ENCODE assay signal across 9 cellular contexts in genomic region chr6:11317885-11318771, GRCh38.
A peak's percentile ranks its signal among the peaks of the same experiment; 100 is the strongest.
DNase-seq lines count a peak whose midpoint lies in the region; ATAC-seq and TF ChIP-seq lines count a peak whose summit lies in the region.
"Had no signal": no experiment of that assay in that cellular context is flagged by ENCODE, and none has a peak within 500 bp of the region (broad histone marks: within the 10 kb centered on the region; RNA-seq: fewer than 3 reads in every experiment).

No MANE protein-coding gene starts in this region.

- H3K4me3 Mint-ChIP-seq in GM23338, result no peak overlapping the region

- no peaks in the 10 kb centered on the region for H3K36me3 ChIP-seq in GM23338 (ENCODE audit: insufficient read depth)
- H3K36me3 ChIP-seq in psoas muscle (ENCODE audit: insufficient read depth in 1 of 2, low read depth in 1 of 2), result no peaks in the 10 kb centered on the region

- DNase-seq in COLO668 (lab: John Stamatoyannopoulos, UW; ENCODE audit: unreplicated experiment) (peak; percentile 4), GM23338 (ENCODE audit: low spot score) (peak; percentile 19), NCI-H748 (lab: John Stamatoyannopoulos, UW; ENCODE audit: unreplicated experiment) (peak; percentile 17), head of caudate nucleus (peak in 39 of 42 donors; percentile 14 to 84 (median 53)), psoas muscle (peak; percentile 40 to 58), ureter (ENCODE audit: low spot score) (peak; percentile 55), GM19238 (ENCODE audit: insufficient read length, low spot score) (no peak)
- peak; percentile 17 to 61 for DNase-seq in activated T-helper 1 cell treated with anti-CD3 and anti-CD28 coated beads, Interleukin-2, amount 50 U/mL, for 16 hours (ENCODE audit: low read depth in 1 of 2, low spot score in 1 of 2)

- H3K9me2 ChIP-seq in GM23338 (ENCODE audit: insufficient read depth), result peaks cover 10% of the 10 kb centered on the region; the same call in 1 of the 2 replicates

- no peaks in the 10 kb centered on the region for H3K36me3 Mint-ChIP-seq in GM23338 (ENCODE audit: low read depth)

- no peaks in the 10 kb centered on the region for H3K79me2 ChIP-seq in GM23338 (replicated peaks; ENCODE audit: insufficient read depth)

- WGBS in psoas muscle, 3 donors, result 61 to 70% (median 63%) methylated on average over 11 of the region's 11 CpGs

- no peak overlapping the region for H3K27ac Mint-ChIP-seq in GM23338

- ATAC-seq in GM23338, result no peak
- peak in 3 of 4 donors; percentile 38 to 61 (median 46) for ATAC-seq in psoas muscle

- no peaks in the 10 kb centered on the region; the same call in 2 of the 3 replicates for H3K9me3 Mint-ChIP-seq in GM23338

- intact Hi-C loops in head of caudate nucleus (cut with DNase I) (no loop called here), psoas muscle (cut with DNase I) (no loop called here)

- H3K27me3 ChIP-seq in GM23338 (ENCODE audit: insufficient read depth) (no peaks in the 10 kb centered on the region), psoas muscle (ENCODE audit: insufficient read depth in 3 of 3, low read length in 2 of 3) (no peaks in the 10 kb centered on the region)

- peaks cover 4% of the 10 kb centered on the region; the same call in 1 of the 2 replicates for H3K4me1 ChIP-seq in GM23338 (ENCODE audit: insufficient read depth)
- H3K4me1 ChIP-seq in psoas muscle, result no peaks in the 10 kb centered on the region

- no peak overlapping the region for H3K4me3 ChIP-seq in GM23338
- no peak overlapping the region for H3K4me3 ChIP-seq in psoas muscle

- no peaks in the 10 kb centered on the region for H3K4me1 Mint-ChIP-seq in GM23338

- no peaks in the 10 kb centered on the region for H4K20me1 ChIP-seq in GM23338 (replicated peaks; ENCODE audit: insufficient read depth)

- H3K9me3 ChIP-seq in psoas muscle, result no peaks in the 10 kb centered on the region

- peaks cover 3% of the 10 kb centered on the region for H3K27me3 Mint-ChIP-seq in GM23338 (ENCODE audit: insufficient read depth, low read depth, poor library complexity)

- no peak overlapping the region for H3K4me2 ChIP-seq in GM23338
- H3K4me2 ChIP-seq: KMS-11 had no signal

- no peak overlapping the region for H3K27ac ChIP-seq in GM23338 (ENCODE audit: low read depth)
- H3K27ac ChIP-seq in psoas muscle, result peak overlapping the region; percentile 30
- H3K27ac ChIP-seq: KMS-11 had no signal

- H2AFZ ChIP-seq in GM23338, result peak overlapping the region; percentile 76; the same call in 1 of the 2 replicates

- H3F3A ChIP-seq in GM23338 (replicated peaks; ENCODE audit: low read depth), result no peaks in the 10 kb centered on the region

- no peak for TF ChIP-seq CTCF in GM23338 (conservative IDR thresholded peaks at IDR 0.05; ENCODE audit: low read depth in 2 of 2)
- TF ChIP-seq CTCF in psoas muscle (IDR thresholded peaks at IDR 0.05), result no peak

TF ChIP-seq in GM23338, 12 proteins besides CTCF, POLR2A, EP300 and RAD21:
- TF ChIP-seq POLR2AphosphoS5 (IDR thresholded peaks at IDR 0.05; ENCODE audit: low read depth), result no peak
- no peak for TF ChIP-seq JUNB (IDR thresholded peaks at IDR 0.05; ENCODE audit: unreplicated experiment)
- TF ChIP-seq ZNF114 (CRISPR knock-in tag; IDR thresholded peaks at IDR 0.05), result no peak
- TF ChIP-seq, protein P1, sequence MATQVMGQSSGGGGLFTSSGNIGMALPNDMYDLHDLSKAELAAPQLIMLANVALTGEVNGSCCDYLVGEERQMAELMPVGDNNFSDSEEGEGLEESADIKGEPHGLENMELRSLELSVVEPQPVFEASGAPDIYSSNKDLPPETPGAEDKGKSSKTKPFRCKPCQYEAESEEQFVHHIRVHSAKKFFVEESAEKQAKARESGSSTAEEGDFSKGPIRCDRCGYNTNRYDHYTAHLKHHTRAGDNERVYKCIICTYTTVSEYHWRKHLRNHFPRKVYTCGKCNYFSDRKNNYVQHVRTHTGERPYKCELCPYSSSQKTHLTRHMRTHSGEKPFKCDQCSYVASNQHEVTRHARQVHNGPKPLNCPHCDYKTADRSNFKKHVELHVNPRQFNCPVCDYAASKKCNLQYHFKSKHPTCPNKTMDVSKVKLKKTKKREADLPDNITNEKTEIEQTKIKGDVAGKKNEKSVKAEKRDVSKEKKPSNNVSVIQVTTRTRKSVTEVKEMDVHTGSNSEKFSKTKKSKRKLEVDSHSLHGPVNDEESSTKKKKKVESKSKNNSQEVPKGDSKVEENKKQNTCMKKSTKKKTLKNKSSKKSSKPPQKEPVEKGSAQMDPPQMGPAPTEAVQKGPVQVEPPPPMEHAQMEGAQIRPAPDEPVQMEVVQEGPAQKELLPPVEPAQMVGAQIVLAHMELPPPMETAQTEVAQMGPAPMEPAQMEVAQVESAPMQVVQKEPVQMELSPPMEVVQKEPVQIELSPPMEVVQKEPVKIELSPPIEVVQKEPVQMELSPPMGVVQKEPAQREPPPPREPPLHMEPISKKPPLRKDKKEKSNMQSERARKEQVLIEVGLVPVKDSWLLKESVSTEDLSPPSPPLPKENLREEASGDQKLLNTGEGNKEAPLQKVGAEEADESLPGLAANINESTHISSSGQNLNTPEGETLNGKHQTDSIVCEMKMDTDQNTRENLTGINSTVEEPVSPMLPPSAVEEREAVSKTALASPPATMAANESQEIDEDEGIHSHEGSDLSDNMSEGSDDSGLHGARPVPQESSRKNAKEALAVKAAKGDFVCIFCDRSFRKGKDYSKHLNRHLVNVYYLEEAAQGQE (IDR thresholded peaks at IDR 0.05; ENCODE audit: unreplicated experiment), result no peak
- TF ChIP-seq, protein P2, sequence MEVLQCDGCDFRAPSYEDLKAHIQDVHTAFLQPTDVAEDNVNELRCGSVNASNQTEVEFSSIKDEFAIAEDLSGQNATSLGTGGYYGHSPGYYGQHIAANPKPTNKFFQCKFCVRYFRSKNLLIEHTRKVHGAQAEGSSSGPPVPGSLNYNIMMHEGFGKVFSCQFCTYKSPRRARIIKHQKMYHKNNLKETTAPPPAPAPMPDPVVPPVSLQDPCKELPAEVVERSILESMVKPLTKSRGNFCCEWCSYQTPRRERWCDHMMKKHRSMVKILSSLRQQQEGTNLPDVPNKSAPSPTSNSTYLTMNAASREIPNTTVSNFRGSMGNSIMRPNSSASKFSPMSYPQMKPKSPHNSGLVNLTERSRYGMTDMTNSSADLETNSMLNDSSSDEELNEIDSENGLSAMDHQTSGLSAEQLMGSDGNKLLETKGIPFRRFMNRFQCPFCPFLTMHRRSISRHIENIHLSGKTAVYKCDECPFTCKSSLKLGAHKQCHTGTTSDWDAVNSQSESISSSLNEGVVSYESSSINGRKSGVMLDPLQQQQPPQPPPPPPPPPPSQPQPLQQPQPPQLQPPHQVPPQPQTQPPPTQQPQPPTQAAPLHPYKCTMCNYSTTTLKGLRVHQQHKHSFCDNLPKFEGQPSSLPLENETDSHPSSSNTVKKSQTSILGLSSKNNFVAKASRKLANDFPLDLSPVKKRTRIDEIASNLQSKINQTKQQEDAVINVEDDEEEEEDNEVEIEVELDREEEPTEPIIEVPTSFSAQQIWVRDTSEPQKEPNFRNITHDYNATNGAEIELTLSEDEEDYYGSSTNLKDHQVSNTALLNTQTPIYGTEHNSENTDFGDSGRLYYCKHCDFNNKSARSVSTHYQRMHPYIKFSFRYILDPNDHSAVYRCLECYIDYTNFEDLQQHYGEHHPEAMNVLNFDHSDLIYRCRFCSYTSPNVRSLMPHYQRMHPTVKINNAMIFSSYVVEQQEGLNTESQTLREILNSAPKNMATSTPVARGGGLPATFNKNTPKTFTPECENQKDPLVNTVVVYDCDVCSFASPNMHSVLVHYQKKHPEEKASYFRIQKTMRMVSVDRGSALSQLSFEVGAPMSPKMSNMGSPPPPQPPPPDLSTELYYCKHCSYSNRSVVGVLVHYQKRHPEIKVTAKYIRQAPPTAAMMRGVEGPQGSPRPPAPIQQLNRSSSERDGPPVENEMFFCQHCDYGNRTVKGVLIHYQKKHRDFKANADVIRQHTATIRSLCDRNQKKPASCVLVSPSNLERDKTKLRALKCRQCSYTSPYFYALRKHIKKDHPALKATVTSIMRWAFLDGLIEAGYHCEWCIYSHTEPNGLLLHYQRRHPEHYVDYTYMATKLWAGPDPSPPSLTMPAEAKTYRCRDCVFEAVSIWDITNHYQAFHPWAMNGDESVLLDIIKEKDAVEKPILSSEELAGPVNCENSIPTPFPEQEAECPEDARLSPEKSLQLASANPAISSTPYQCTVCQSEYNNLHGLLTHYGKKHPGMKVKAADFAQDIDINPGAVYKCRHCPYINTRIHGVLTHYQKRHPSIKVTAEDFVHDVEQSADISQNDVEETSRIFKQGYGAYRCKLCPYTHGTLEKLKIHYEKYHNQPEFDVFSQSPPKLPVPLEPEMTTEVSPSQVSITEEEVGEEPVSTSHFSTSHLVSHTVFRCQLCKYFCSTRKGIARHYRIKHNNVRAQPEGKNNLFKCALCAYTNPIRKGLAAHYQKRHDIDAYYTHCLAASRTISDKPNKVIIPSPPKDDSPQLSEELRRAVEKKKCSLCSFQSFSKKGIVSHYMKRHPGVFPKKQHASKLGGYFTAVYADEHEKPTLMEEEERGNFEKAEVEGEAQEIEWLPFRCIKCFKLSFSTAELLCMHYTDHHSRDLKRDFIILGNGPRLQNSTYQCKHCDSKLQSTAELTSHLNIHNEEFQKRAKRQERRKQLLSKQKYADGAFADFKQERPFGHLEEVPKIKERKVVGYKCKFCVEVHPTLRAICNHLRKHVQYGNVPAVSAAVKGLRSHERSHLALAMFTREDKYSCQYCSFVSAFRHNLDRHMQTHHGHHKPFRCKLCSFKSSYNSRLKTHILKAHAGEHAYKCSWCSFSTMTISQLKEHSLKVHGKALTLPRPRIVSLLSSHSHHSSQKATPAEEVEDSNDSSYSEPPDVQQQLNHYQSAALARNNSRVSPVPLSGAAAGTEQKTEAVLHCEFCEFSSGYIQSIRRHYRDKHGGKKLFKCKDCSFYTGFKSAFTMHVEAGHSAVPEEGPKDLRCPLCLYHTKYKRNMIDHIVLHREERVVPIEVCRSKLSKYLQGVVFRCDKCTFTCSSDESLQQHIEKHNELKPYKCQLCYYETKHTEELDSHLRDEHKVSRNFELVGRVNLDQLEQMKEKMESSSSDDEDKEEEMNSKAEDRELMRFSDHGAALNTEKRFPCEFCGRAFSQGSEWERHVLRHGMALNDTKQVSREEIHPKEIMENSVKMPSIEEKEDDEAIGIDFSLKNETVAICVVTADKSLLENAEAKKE (CRISPR knock-in tag; IDR thresholded peaks at IDR 0.05), result no peak
- TF ChIP-seq CREB1 (CRISPR knock-in tag; IDR thresholded peaks at IDR 0.05; ENCODE audit: low read depth), result no peak
- TF ChIP-seq EZH2 (IDR thresholded peaks at IDR 0.05; ENCODE audit: low read depth, unreplicated experiment), result no peak
- TF ChIP-seq ZNF331 (CRISPR knock-in tag; IDR thresholded peaks at IDR 0.05; ENCODE audit: low read depth), result no peak
- TF ChIP-seq EZH2phosphoT487 (IDR thresholded peaks at IDR 0.05; ENCODE audit: unreplicated experiment), result no peak
- no peak for TF ChIP-seq NANOG (IDR thresholded peaks at IDR 0.05; ENCODE audit: borderline replicate concordance)
- TF ChIP-seq STAT1 (IDR thresholded peaks at IDR 0.05; ENCODE audit: unreplicated experiment), result no peak
